ENCODE assay signal across 16 cellular contexts in the genomic region with DNA sequence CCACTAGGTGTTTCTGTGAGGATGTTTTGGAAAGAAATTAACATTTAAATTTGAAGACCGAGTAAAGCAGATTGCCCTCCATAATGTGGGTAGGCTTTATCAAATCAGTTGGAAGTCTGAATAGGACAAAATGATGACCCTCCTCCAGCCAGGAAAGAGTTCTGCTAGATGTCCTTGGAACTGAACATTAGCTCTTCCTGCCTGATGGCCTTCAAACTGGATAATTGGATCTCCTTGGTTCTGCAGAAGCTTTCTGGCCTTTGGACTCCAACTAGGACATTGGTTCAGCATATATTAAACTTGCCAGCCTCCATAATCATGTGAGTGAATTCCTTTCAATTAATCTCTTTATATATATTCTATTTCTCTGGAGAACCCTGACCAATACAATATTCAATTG. TPM values are rescaled to one million over a fixed set of nuclear protein-coding genes. Genes with fewer than 3 reads are reported as not detected.
DNase-seq lines count a peak whose midpoint lies in the region; ATAC-seq and TF ChIP-seq lines count a peak whose summit lies in the region.
"Had no signal": no experiment of that assay in that cellular context is flagged by ENCODE, and none has a peak within 500 bp of the region (broad histone marks: within the 10 kb centered on the region; RNA-seq: fewer than 3 reads in every experiment).

No MANE protein-coding gene starts in this region.

- H2AFZ ChIP-seq in HCT116 (ENCODE audit: low read depth, low read length, poor library complexity, severe bottlenecking), result peak overlapping the region; percentile 76
- no peak overlapping the region for H2AFZ ChIP-seq in IMR-90 (replicated peaks; ENCODE audit: low read length, poor library complexity)
- peak overlapping the region; percentile 37 for H2AFZ ChIP-seq in neuronal stem cell (ENCODE audit: low read length)

- H2BK120ac ChIP-seq in IMR-90 (ENCODE audit: low read depth, low read length), result no peak overlapping the region
- H2BK120ac ChIP-seq in neuronal stem cell (ENCODE audit: low read depth, low read length), result no peak overlapping the region

- H2AK5ac ChIP-seq in IMR-90 (ENCODE audit: low read depth, low read length) (no peak overlapping the region), neuronal stem cell (ENCODE audit: low read depth, low read length) (no peak overlapping the region)

- H3K36me3 ChIP-seq in HCT116 (ENCODE audit: control insufficient read depth in 1 of 2, insufficient read depth in 2 of 2, low read length in 2 of 2) (no peaks in the 10 kb centered on the region), IMR-90 (ENCODE audit: control insufficient read depth, insufficient read depth, low read length) (no peaks in the 10 kb centered on the region), neuronal stem cell (replicated peaks in 1 of 2; ENCODE audit: control insufficient read depth in 2 of 2, insufficient read depth in 2 of 2, low read length in 2 of 2) (no peaks in the 10 kb centered on the region), spleen (no peaks in the 10 kb centered on the region), heart left ventricle (no peaks in the 10 kb centered on the region)

- POLR2A ChIA-PET in HCT116 (lab: Charles Lee) (no interaction called here), IMR-90 (lab: Charles Lee; ENCODE audit: unreplicated experiment) (no interaction called here)

- RAD21 ChIA-PET in HCT116 (lab: Charles Lee; ENCODE audit: low non-redundant PET in 1 of 2, low total read pairs in 2 of 2, uncharacterized antibody in 2 of 2, unreplicated experiment in 2 of 2), result interaction anchor here in 1 of 2 experiments (0.8 kb wide), 1 partner anchor 12 kb away, joined by 3 read pairs; a partner anchor contains a TSS

- no peak overlapping the region for H3K56ac ChIP-seq in IMR-90 (ENCODE audit: extremely low read depth, insufficient read depth, low read length)

- H4K91ac ChIP-seq in IMR-90 (ENCODE audit: insufficient read depth, low read depth, low read length) (no peak overlapping the region), neuronal stem cell (ENCODE audit: low read depth, low read length, poor library complexity) (no peak overlapping the region)

- H3K9ac ChIP-seq in HCT116 (ENCODE audit: low read length), result no peak overlapping the region
- no peak overlapping the region for H3K9ac ChIP-seq in IMR-90 (ENCODE audit: low read depth, low read length)
- H3K9ac ChIP-seq in neuronal stem cell (ENCODE audit: low read depth, low read length, poor library complexity), result no peak overlapping the region

- H3K4me3 ChIP-seq in HCT116 (replicated peaks in 1 of 2; ENCODE audit: low read depth in 1 of 2, low read length in 2 of 2), result no peak overlapping the region
- no peak overlapping the region for H3K4me3 ChIP-seq in IMR-90 (ENCODE audit: insufficient read depth, low read depth, low read length)
- H3K4me3 ChIP-seq in neuronal stem cell (ENCODE audit: low read length in 2 of 2), result no peak overlapping the region
- H3K4me3 ChIP-seq in spleen, result peak overlapping the region in 1 of 8 donors; percentile 37
- H3K4me3 ChIP-seq in heart left ventricle, result no peak overlapping the region

- H2BK12ac ChIP-seq in neuronal stem cell (ENCODE audit: low read length), result no peak overlapping the region

- H3K4me2 ChIP-seq in HCT116 (ENCODE audit: low read length), result no peak overlapping the region
- H3K4me2 ChIP-seq in IMR-90 (ENCODE audit: low read depth, low read length), result no peak overlapping the region
- H3K4me2 ChIP-seq in neuronal stem cell (ENCODE audit: insufficient read depth, low read length, poor library complexity, severe bottlenecking), result no peak overlapping the region

- H3K23ac ChIP-seq in IMR-90 (ENCODE audit: low read depth, low read length), result no peak overlapping the region
- H3K23ac ChIP-seq in neuronal stem cell (ENCODE audit: low read depth, low read length, poor library complexity), result no peak overlapping the region

- H3K9me3 ChIP-seq in HCT116 (ENCODE audit: control insufficient read depth in 1 of 2, insufficient read depth in 1 of 2, low read depth in 1 of 2, low read length in 2 of 2), result no peaks in the 10 kb centered on the region
- H3K9me3 ChIP-seq in IMR-90 (ENCODE audit: control insufficient read depth, insufficient read depth, low read length), result no peaks in the 10 kb centered on the region
- no peaks in the 10 kb centered on the region for H3K9me3 ChIP-seq in neuronal stem cell (replicated peaks in 1 of 2; ENCODE audit: control insufficient read depth in 2 of 2, insufficient read depth in 1 of 2, low read depth in 1 of 2, low read length in 2 of 2)
- no peaks in the 10 kb centered on the region for H3K9me3 ChIP-seq in spleen
- H3K9me3 ChIP-seq in heart left ventricle, result no peaks in the 10 kb centered on the region

- no CpG with 5 or more reads among the region's 1 CpG for WGBS in IMR-90 (ENCODE audit: extremely low coverage in 2 of 2, insufficient read length in 1 of 2), 2 experiments
- WGBS in neuronal stem cell (ENCODE audit: extremely low coverage in 2 of 2, insufficient read length in 2 of 2, insufficient replicate concordance in 1 of 2), 2 donors, result no CpG with 5 or more reads among the region's 1 CpG
- 73 to 84% (median 79%) methylated on average over 1 of the region's 1 CpG for WGBS in spleen, 5 donors
- 97 to 100% (median 97%) methylated on average over 1 of the region's 1 CpG for WGBS in heart left ventricle, 4 donors

- intact Hi-C loops in HCT116 (cut with micrococcal nuclease) (no loop called here), IMR-90 (cut with micrococcal nuclease) (no loop called here), spleen (cut with DNase I; ENCODE audit: low total_unique reads) (no loop called here), heart left ventricle (cut with DNase I) (loop anchor here in 4 of 10 donors (5.0 to 10.0 kb wide), 4 partner anchors 52 to 635 kb away; a partner anchor contains a TSS)

- ATAC-seq in HCT116, result no peak
- ATAC-seq in IMR-90 (ENCODE audit: low read depth), result no peak
- no peak for ATAC-seq in HG03442 (IDR thresholded peaks at IDR 0.05; ENCODE audit: unreplicated experiment)
- ATAC-seq in heart left ventricle, result no peak

- TF ChIP-seq POLR2A in HCT116 (IDR thresholded peaks at IDR 0.05; ENCODE audit: borderline replicate concordance, extremely low read depth, insufficient read depth, insufficient read length) (no peak), IMR-90 (IDR thresholded peaks at IDR 0.05; ENCODE audit: low read depth, low read length) (no peak), spleen (IDR thresholded peaks at IDR 0.05) (no peak), heart left ventricle (IDR thresholded peaks at IDR 0.05) (no peak)

- CTCF ChIA-PET in HCT116 (lab: Charles Lee) (interaction anchor here (1.4 kb wide), 1 partner anchor 13 kb away, joined by 4 read pairs; no protein-coding TSS in a partner anchor), IMR-90 (lab: Yijun Ruan, JAX) (no interaction called here)

- H3K79me1 ChIP-seq in IMR-90 (ENCODE audit: low read depth in 1 of 2, low read length in 2 of 2) (peaks cover 0 to 3% of the 10 kb centered on the region in 2 experiments; a peak in 2 of 4 replicates), neuronal stem cell (ENCODE audit: low read depth, low read length) (no peaks in the 10 kb centered on the region)

- H3K79me2 ChIP-seq in HCT116 (ENCODE audit: insufficient read depth, low read length), result peaks cover 1% of the 10 kb centered on the region; the same call in 1 of the 2 replicates

- H3K9me1 ChIP-seq in IMR-90 (ENCODE audit: insufficient read depth, low read length), result peaks cover 9% of the 10 kb centered on the region

- H3K27ac ChIP-seq in HCT116 (ENCODE audit: low read depth, low read length) (no peak overlapping the region), IMR-90 (ENCODE audit: insufficient read depth, low read length) (no peak overlapping the region), neuronal stem cell (replicated peaks; ENCODE audit: low read length) (no peak overlapping the region), spleen (peak overlapping the region in 6 of 8 donors; percentile 37 to 77 (median 58)), heart left ventricle (no peak overlapping the region)

- H3K27me3 ChIP-seq in HCT116 (ENCODE audit: insufficient read depth, low read length) (no peaks in the 10 kb centered on the region), IMR-90 (ENCODE audit: control insufficient read depth, insufficient read depth, low read length) (no peaks in the 10 kb centered on the region), neuronal stem cell (ENCODE audit: control insufficient read depth in 3 of 3, insufficient read depth in 3 of 3, low read depth in 1 of 3, low read length in 3 of 3) (no peaks in the 10 kb centered on the region), spleen (replicated peaks in 1 of 7) (no peaks in the 10 kb centered on the region), heart left ventricle (no peaks in the 10 kb centered on the region)

- H3K4ac ChIP-seq in IMR-90 (ENCODE audit: low read depth, low read length) (peak overlapping the region; percentile 18; the same call in 1 of the 2 replicates), neuronal stem cell (ENCODE audit: low read length) (no peak overlapping the region)

- TF ChIP-seq RAD21 in HCT116 (IDR thresholded peaks at IDR 0.05; ENCODE audit: low read depth), result no peak
- no peak for TF ChIP-seq RAD21 in IMR-90 (IDR thresholded peaks at IDR 0.05; ENCODE audit: low read length)

- no peak overlapping the region for H2AK9ac ChIP-seq in IMR-90 (replicated peaks; ENCODE audit: low read depth, low read length, poor library complexity)

- no peaks in the 10 kb centered on the region for H3K9me2 ChIP-seq in HCT116 (ENCODE audit: insufficient read depth)

- 0 out of 3 replicates have a peak overlapping the region, but pooled peaks have one; percentile 81 for H2BK15ac ChIP-seq in IMR-90 (ENCODE audit: low read depth, low read length)
- H2BK15ac ChIP-seq in neuronal stem cell (ENCODE audit: low read length), result no peak overlapping the region

- BruUV-seq in HCT116 (replicated peaks; lab: Mats Ljungman, UMichigan) (no TSS peak), IMR-90 (replicated peaks; lab: Mats Ljungman, UMichigan) (no TSS peak)

- DNase-seq in HCT116 (ENCODE audit: low read depth, low spot score) (no peak), IMR-90 (no peak), neuronal stem cell (ENCODE audit: low spot score) (no peak), spleen (no peak), heart left ventricle (no peak)
- no peak for DNase-seq in activated naive CD4-positive, alpha-beta T cell (lab: John Stamatoyannopoulos, UW)
- DNase-seq: C1 segment of cervical spinal cord; Calu3; CD4-positive, alpha-beta memory T cell; COR-L47; DMS53; DMS79 treated with DMSO at 0.1 percent for 48 hours; GF-D8; H7; HCEC 1CT had no signal

- dilution Hi-C loops in IMR-90 (cut with HindIII; ENCODE audit: low sequenced_read_pairs, unreplicated experiment), result no loop called here

- in situ Hi-C loops in IMR-90 (cut with MboI; ENCODE audit: low sequenced_read_pairs), result loop anchor here (10.0 kb wide), 1 partner anchor 635 kb away; no protein-coding TSS in a partner anchor

- H3K4me1 ChIP-seq in HCT116 (ENCODE audit: control insufficient read depth in 1 of 2, insufficient read depth in 2 of 2, low read length in 2 of 2) (peaks cover 19 to 22% of the 10 kb centered on the region in 2 experiments), IMR-90 (ENCODE audit: control insufficient read depth, insufficient read depth, low read length) (peaks cover 7% of the 10 kb centered on the region), neuronal stem cell (ENCODE audit: control insufficient read depth in 2 of 2, insufficient read depth in 1 of 2, low read depth in 1 of 2, low read length in 2 of 2) (peaks cover 2 to 5% of the 10 kb centered on the region in 2 donors), spleen (peaks cover 0 to 30% (median 10%) of the 10 kb centered on the region in 6 donors), heart left ventricle (peaks cover 0 to 14% (median 4%) of the 10 kb centered on the region in 12 donors)

- H4K8ac ChIP-seq in IMR-90 (ENCODE audit: low read depth in 2 of 2, low read length in 2 of 2) (no peak overlapping the region), neuronal stem cell (ENCODE audit: low read depth, low read length) (no peak overlapping the region)

- no peak overlapping the region for H2BK20ac ChIP-seq in IMR-90 (ENCODE audit: low read depth, low read length)

- H2BK5ac ChIP-seq in IMR-90 (ENCODE audit: low read depth, low read length, poor library complexity, severe bottlenecking) (no peak overlapping the region), neuronal stem cell (ENCODE audit: low read length) (no peak overlapping the region)

- TF ChIP-seq CTCF in HCT116 (IDR thresholded peaks at IDR 0.05 in 2 of 3, conservative IDR thresholded peaks at IDR 0.05 in 1 of 3; ENCODE audit: borderline replicate concordance in 1 of 3, insufficient read depth in 1 of 3, low read depth in 2 of 3, low read length in 2 of 3) (no peak; a peak in 1 of 6 replicates), IMR-90 (conservative IDR thresholded peaks at IDR 0.05; ENCODE audit: low read depth, low read length) (no peak), spleen (IDR thresholded peaks at IDR 0.05 in 8 of 11, conservative IDR thresholded peaks at IDR 0.05 in 3 of 11) (no peak), heart left ventricle (IDR thresholded peaks at IDR 0.05) (no peak)

- H3K18ac ChIP-seq in IMR-90 (ENCODE audit: low read depth, low read length) (no peak overlapping the region), neuronal stem cell (ENCODE audit: low read length) (no peak overlapping the region)

- no peaks in the 10 kb centered on the region for H4K20me1 ChIP-seq in HCT116 (ENCODE audit: insufficient read depth)
- H4K20me1 ChIP-seq in IMR-90 (ENCODE audit: insufficient read depth, low read length), result 0 out of 2 replicates have a peak, but pooled peaks cover 1% of the 10 kb centered on the region

- H4K5ac ChIP-seq in IMR-90 (ENCODE audit: low read depth, low read length), result no peak overlapping the region

- no peak overlapping the region for H3K14ac ChIP-seq in IMR-90 (replicated peaks; ENCODE audit: low read depth, low read length)
- no peak overlapping the region for H3K14ac ChIP-seq in neuronal stem cell (ENCODE audit: low read length)

RNA-seq across cellular contexts. Expression of a gene that starts 4.4 kb away (rescaled TPM):
- 30.6 TPM for total RNA-seq in HCT116 (2021; ENCODE audit: unreplicated experiment)
- 8.2 and 13.6 TPM in 2 replicates for polyA plus RNA-seq in HCT116 (2012)
- 2.0 and 12.8 TPM in 2 replicates for total RNA-seq in IMR-90 (2012; rRNA removed)
- 13.7 and 15.9 TPM in 2 replicates for polyA plus RNA-seq in IMR-90 (2012; rRNA removed)
- polyA plus RNA-seq in IMR-90 (2012; cell fraction: cytosol; rRNA removed), result 3.4 and 3.8 TPM in 2 replicates
- 0.87 and 4.0 TPM in 2 replicates for polyA plus RNA-seq in IMR-90 (2012; cell fraction: nucleus; rRNA removed; ENCODE audit: low replicate concordance)
- 5.6 TPM for polyA plus RNA-seq in neuronal stem cell (2013, experiment 1 of 2)
- 5.8 TPM for polyA plus RNA-seq in neuronal stem cell (2013, experiment 2 of 2)
- total RNA-seq in spleen, result 10 to 100 TPM in 4 of 7 donors, 1 to 10 TPM in 3; 5.9 to 20.0 (median 11.8) TPM
- polyA plus RNA-seq in spleen, result 10 to 100 TPM in 2 of 3 donors, 1 to 10 TPM in 1; 6.0 to 11.0 (median 10.9) TPM
- 100 to 1,000 TPM in 1 of 9 donors, 10 to 100 TPM in 8; 11.0 to 102 (median 28.5) TPM for total RNA-seq in heart left ventricle
- polyA plus RNA-seq in heart left ventricle, result 10 to 100 TPM; 45.3 to 57.6 TPM

RNA-seq across cellular contexts. Expression of a gene that starts 12.2 kb away (rescaled TPM):
- total RNA-seq in HCT116 (2021; ENCODE audit: unreplicated experiment) (63.2 TPM), IMR-90 (2012; rRNA removed) (29.6 and 44.7 TPM in 2 replicates), spleen (10 to 100 TPM; 32.4 to 76.7 (median 62.7) TPM), heart left ventricle (10 to 100 TPM; 26.6 to 57.3 (median 53.6) TPM)
- 17.5 and 24.6 TPM in 2 replicates for polyA plus RNA-seq in HCT116 (2012)
- polyA plus RNA-seq in IMR-90 (2012; rRNA removed) (22.1 and 22.3 TPM in 2 replicates), spleen (10 to 100 TPM in 1 of 3 donors, 1 to 10 TPM in 2; 6.5 to 10.3 (median 6.9) TPM), heart left ventricle (10 to 100 TPM in 1 of 2 donors, 1 to 10 TPM in 1; 8.3 to 20.7 TPM)
- 4.0 and 7.3 TPM in 2 replicates for polyA plus RNA-seq in IMR-90 (2012; cell fraction: cytosol; rRNA removed)
- polyA plus RNA-seq in IMR-90 (2012; cell fraction: nucleus; rRNA removed; ENCODE audit: low replicate concordance), result 1.1 and 9.4 TPM in 2 replicates
- 19.3 TPM for polyA plus RNA-seq in neuronal stem cell (2013, experiment 1 of 2)
- 19.4 TPM for polyA plus RNA-seq in neuronal stem cell (2013, experiment 2 of 2)

RNA-seq across cellular contexts. Expression of a gene that starts 50.2 kb away (rescaled TPM):
- total RNA-seq in HCT116 (2021; ENCODE audit: unreplicated experiment) (69.5 TPM), IMR-90 (2012; rRNA removed) (161 and 184 TPM in 2 replicates), spleen (10 to 100 TPM; 65.3 to 87.1 (median 81.5) TPM), heart left ventricle (10 to 100 TPM; 48.3 to 67.7 (median 55.6) TPM)
- polyA plus RNA-seq in HCT116 (2012), result 16.5 and 19.7 TPM in 2 replicates
- polyA plus RNA-seq in IMR-90 (2012; rRNA removed) (9.6 and 10.9 TPM in 2 replicates), spleen (1 to 10 TPM; 4.7 to 7.8 (median 4.7) TPM), heart left ventricle (10 to 100 TPM in 1 of 2 donors, 1 to 10 TPM in 1; 5.9 to 20.5 TPM)
- polyA plus RNA-seq in IMR-90 (2012; cell fraction: cytosol; rRNA removed), result 3.3 and 5.7 TPM in 2 replicates
- polyA plus RNA-seq in IMR-90 (2012; cell fraction: nucleus; rRNA removed; ENCODE audit: low replicate concordance), result 6.4 and 10.0 TPM in 2 replicates
- polyA plus RNA-seq in neuronal stem cell (2013, experiment 1 of 2), result 41.8 TPM
- polyA plus RNA-seq in neuronal stem cell (2013, experiment 2 of 2), result 49.0 TPM

RNA-seq across cellular contexts. Expression of a gene that starts 50.5 kb away (rescaled TPM):
- total RNA-seq in HCT116 (2021; ENCODE audit: unreplicated experiment) (75.8 TPM), IMR-90 (2012; rRNA removed) (12.9 and 25.8 TPM in 2 replicates), spleen (10 to 100 TPM; 29.4 to 41.7 (median 36.9) TPM), heart left ventricle (10 to 100 TPM; 28.8 to 45.3 (median 37.1) TPM)
- polyA plus RNA-seq in HCT116 (2012), result 28.2 and 40.4 TPM in 2 replicates
- polyA plus RNA-seq in IMR-90 (2012; rRNA removed) (15.7 and 18.4 TPM in 2 replicates), spleen (10 to 100 TPM in 2 of 3 donors, 1 to 10 TPM in 1; 9.9 to 16.8 (median 13.5) TPM), heart left ventricle (10 to 100 TPM; 21.4 to 30.8 TPM)
- polyA plus RNA-seq in IMR-90 (2012; cell fraction: cytosol; rRNA removed), result 3.5 and 9.1 TPM in 2 replicates
- polyA plus RNA-seq in IMR-90 (2012; cell fraction: nucleus; rRNA removed; ENCODE audit: low replicate concordance), result 8.0 and 9.8 TPM in 2 replicates
- polyA plus RNA-seq in neuronal stem cell (2013, experiment 1 of 2), result 24.5 TPM
- 24.7 TPM for polyA plus RNA-seq in neuronal stem cell (2013, experiment 2 of 2)

Comparison
In these comparisons a context has a peak if more than half of its experiments do, and no peak if none do; other contexts are left out.
1. H3K27ac ChIP-seq: peak in spleen (6 of 8); none in HCT116 (single experiment), IMR-90 (single experiment), neuronal stem cell (single experiment) and heart left ventricle (0 of 12).